ENCODE assay signal across 8 cellular contexts in the genomic region with DNA sequence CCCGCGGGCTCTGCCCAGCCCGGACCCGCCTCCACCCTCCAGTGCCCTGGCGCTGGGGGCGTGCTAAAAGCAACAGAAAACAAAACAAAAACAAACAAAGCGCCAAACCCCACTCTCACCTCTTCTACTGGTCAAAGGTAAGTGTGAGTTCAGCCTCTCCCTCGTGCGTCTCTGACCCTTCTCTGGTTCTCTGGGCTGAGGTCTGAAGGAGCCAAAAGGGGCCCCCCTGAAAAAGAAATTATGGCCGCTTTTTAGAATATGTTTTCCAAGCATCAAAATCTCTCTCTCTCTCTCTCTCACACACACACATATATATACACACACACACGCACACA.
DNase-seq lines count a peak whose midpoint lies in the region; ATAC-seq and TF ChIP-seq lines count a peak whose summit lies in the region.

No MANE protein-coding gene starts in this region.

- H2AFZ ChIP-seq in GM23248 = peak overlapping the region; percentile 98

- H3K9ac ChIP-seq in GM23248 = peak overlapping the region; percentile 74; the same call in 1 of the 2 replicates

- H3K27ac ChIP-seq in GM23248 = no peak overlapping the region
- peak overlapping the region; percentile 56; the same call in 1 of the 2 replicates for H3K27ac ChIP-seq in SJSA1
- H3K27ac ChIP-seq in gastrocnemius medialis = no peak overlapping the region

- in situ Hi-C loops in GM23248 (cut with MboI) = loop anchor here (10.0 to 25.0 kb wide), 2 partner anchors 410 to 1092 kb away; no protein-coding TSS in a partner anchor
- in situ Hi-C loops in gastrocnemius medialis (cut with MboI; ENCODE audit: low sequenced_read_pairs in 4 of 4) = loop anchor here in 2 of 4 donors (10.0 to 25.0 kb wide), 2 partner anchors 917 to 1090 kb away; no protein-coding TSS in a partner anchor

- H3K27me3 ChIP-seq in GM23248 (replicated peaks; ENCODE audit: insufficient read depth) (no peaks in the 10 kb centered on the region), SJSA1 (replicated peaks) (no peaks in the 10 kb centered on the region), gastrocnemius medialis (peaks cover 39 to 56% (median 49%) of the 10 kb centered on the region in 3 donors)

- H3K79me2 ChIP-seq in GM23248 (ENCODE audit: insufficient read depth) = no peaks in the 10 kb centered on the region

- ATAC-seq in gastrocnemius medialis (no peak), GM21528 (IDR thresholded peaks at IDR 0.05; ENCODE audit: low FRiP score, unreplicated experiment) (no peak), HG02870 (IDR thresholded peaks at IDR 0.05; ENCODE audit: unreplicated experiment) (no peak)

- H3K9me2 ChIP-seq in GM23248 (ENCODE audit: insufficient read depth) = no peaks in the 10 kb centered on the region

- peaks cover 17% of the 10 kb centered on the region; the same call in 1 of the 2 replicates for H3F3A ChIP-seq in GM23248 (ENCODE audit: insufficient read depth)

- H3K9me3 ChIP-seq in GM23248 (ENCODE audit: low read depth) = no peaks in the 10 kb centered on the region
- H3K9me3 ChIP-seq in SJSA1 (replicated peaks) = no peaks in the 10 kb centered on the region
- no peaks in the 10 kb centered on the region for H3K9me3 ChIP-seq in gastrocnemius medialis

- peak overlapping the region; percentile 68 for H3K4me3 ChIP-seq in GM23248
- H3K4me3 ChIP-seq in SJSA1 = peak overlapping the region; percentile 39
- peak overlapping the region; percentile 25 for H3K4me3 ChIP-seq in fibroblast of pulmonary artery (replicated peaks; ENCODE audit: low read depth, low read length)
- peak overlapping the region in 3 of 4 donors; percentile 51 to 57 (median 55) for H3K4me3 ChIP-seq in gastrocnemius medialis

- TF ChIP-seq POLR2A in gastrocnemius medialis (IDR thresholded peaks at IDR 0.05) = no peak

- H3K4me2 ChIP-seq in GM23248 (ENCODE audit: unreplicated experiment) = peak overlapping the region; percentile 79

- intact Hi-C loops in gastrocnemius medialis (cut with DNase I; ENCODE audit: low total_unique reads) = loop anchor here (2.0 kb wide), 1 partner anchor 916 kb away; no protein-coding TSS in a partner anchor

- 15 to 17% methylated on average over 10 to 11 of the region's 11 CpGs for WGBS in GM23248 (ENCODE audit: low coverage in 1 of 2, low lambda C conversion rate in 2 of 2, missing lambda C conversion rate in 2 of 2), 2 experiments

- peaks cover 25% of the 10 kb centered on the region for H3K4me1 ChIP-seq in GM23248 (ENCODE audit: insufficient read depth)
- peaks cover 19% of the 10 kb centered on the region for H3K4me1 ChIP-seq in SJSA1 (replicated peaks)
- H3K4me1 ChIP-seq in gastrocnemius medialis = peaks cover 4 to 9% of the 10 kb centered on the region in 2 donors

- no peak for TF ChIP-seq CTCF in fibroblast of pulmonary artery (IDR thresholded peaks at IDR 0.05; ENCODE audit: low read length, missing control alignments)
- TF ChIP-seq CTCF in gastrocnemius medialis (IDR thresholded peaks at IDR 0.05 in 4 of 5, conservative IDR thresholded peaks at IDR 0.05 in 1 of 5) = peak in 1 of 5 experiments; percentile 5

- no peaks in the 10 kb centered on the region for H4K20me1 ChIP-seq in GM23248 (ENCODE audit: insufficient read depth)

- H3K36me3 ChIP-seq in GM23248 (ENCODE audit: low read depth) = no peaks in the 10 kb centered on the region
- H3K36me3 ChIP-seq in SJSA1 = no peaks in the 10 kb centered on the region
- H3K36me3 ChIP-seq in gastrocnemius medialis = no peaks in the 10 kb centered on the region

- DNase-seq in GM23248 = no peak
- no peak for DNase-seq in SJSA1 (ENCODE audit: low read depth in 1 of 2, low spot score in 2 of 2)
- DNase-seq in fibroblast of pulmonary artery (ENCODE audit: low read depth) = no peak
- DNase-seq in gastrocnemius medialis = no peak
- no peak for DNase-seq in stimulated activated naive CD4-positive, alpha-beta T cell (lab: John Stamatoyannopoulos, UW)
- no peak for DNase-seq in AG08396 (ENCODE audit: low spot score)
